Comparison of ENCODE assay signal across 1 cellular context in genomic region chr3:3126477-3127431, GRCh38.
TF ChIP-seq lines count a peak whose summit lies in the region.

Gene TRNT1 (plus strand): TSS chr3:3126940. CDS start chr3:3129041, 2,101 bp downstream.

TF ChIP-seq in SK-N-SH, 30 proteins besides CTCF, POLR2A, EP300 and RAD21 (continued from another document):
- TF ChIP-seq TAF1 (IDR thresholded peaks at IDR 0.05; ENCODE audit: borderline replicate concordance, low read depth, low read length) (peak; percentile 77), MXI1 (IDR thresholded peaks at IDR 0.05; ENCODE audit: low read depth, low read length) (peak; percentile 78), SIN3A (IDR thresholded peaks at IDR 0.05; ENCODE audit: borderline replicate concordance, low read depth, low read length) (no peak; the same call in 1 of the 2 replicates), ELF1 (IDR thresholded peaks at IDR 0.05) (peak; percentile 97), USF2 (IDR thresholded peaks at IDR 0.05; ENCODE audit: borderline replicate concordance, low read depth, low read length) (no peak), FOXM1 (IDR thresholded peaks at IDR 0.05; ENCODE audit: low read depth) (no peak), RFX5 (IDR thresholded peaks at IDR 0.05; ENCODE audit: low read length) (peak; percentile 73), NFIC (IDR thresholded peaks at IDR 0.05; ENCODE audit: borderline replicate concordance) (no peak)
